In genomic region chr1:230246551-230246950, GRCh38 we compare ENCODE assay signal across 17 cellular contexts.
DNase-seq lines count a peak whose midpoint lies in the region; ATAC-seq and TF ChIP-seq lines count a peak whose summit lies in the region.
"Had no signal": no experiment of that assay in that cellular context is flagged by ENCODE, and none has a peak within 500 bp of the region (broad histone marks: within the 10 kb centered on the region; RNA-seq: fewer than 3 reads in every experiment).

No MANE protein-coding gene starts in this region.

- intact Hi-C loops in tibial artery (cut with DNase I; ENCODE audit: low total_unique reads), result no loop called here
- intact Hi-C loops in A673 (cut with micrococcal nuclease; ENCODE audit: unreplicated experiment), result no loop called here

- H3K27ac ChIP-seq in tibial artery (peak overlapping the region; percentile 75 to 83), A673 (ENCODE audit: low read depth, low read length, poor library complexity, severe bottlenecking) (no peak overlapping the region)

- no peaks in the 10 kb centered on the region for H3K4me1 Mint-ChIP-seq in glutamatergic neuron (ENCODE audit: low read depth, unreplicated experiment)

- no TSS peak for BruUV-seq in A673 (replicated peaks; lab: Mats Ljungman, UMichigan)

- H3K9me3 ChIP-seq in tibial artery (no peaks in the 10 kb centered on the region), A673 (ENCODE audit: low read depth, low read length, poor library complexity, severe bottlenecking) (no peaks in the 10 kb centered on the region)

- no peak for TF ChIP-seq CTCF in glutamatergic neuron (IDR thresholded peaks at IDR 0.05; ENCODE audit: partially characterized antibody, unreplicated experiment)
- TF ChIP-seq CTCF in tibial artery (IDR thresholded peaks at IDR 0.05), result no peak
- no peak for TF ChIP-seq CTCF in A673 (conservative IDR thresholded peaks at IDR 0.05; ENCODE audit: low read depth, low read length)

- H3K36me3 ChIP-seq in tibial artery, result peaks cover 4 to 45% (median 19%) of the 10 kb centered on the region in 3 donors
- H3K36me3 ChIP-seq in A673 (ENCODE audit: insufficient read depth, low read length, poor library complexity, severe bottlenecking), result peaks cover 9% of the 10 kb centered on the region

- H3K9me3 Mint-ChIP-seq in activated naive CD4-positive, alpha-beta T cell treated with anti-CD3 and anti-CD28 coated beads, Interleukin-2, amount 50 U/mL, for 72 hours, result no peaks in the 10 kb centered on the region
- H3K9me3 Mint-ChIP-seq in glutamatergic neuron (ENCODE audit: unreplicated experiment), result peaks cover 4% of the 10 kb centered on the region
- H3K9me3 Mint-ChIP-seq: HFFc6 had no signal

- H3K27me3 Mint-ChIP-seq in glutamatergic neuron (ENCODE audit: unreplicated experiment), result peaks cover 9% of the 10 kb centered on the region

- peak overlapping the region; percentile 19 to 70 for H3K27ac Mint-ChIP-seq in activated naive CD4-positive, alpha-beta T cell treated with anti-CD3 and anti-CD28 coated beads, Interleukin-2, amount 50 U/mL, for 72 hours
- peak overlapping the region; percentile 50 for H3K27ac Mint-ChIP-seq in glutamatergic neuron (ENCODE audit: unreplicated experiment)
- H3K27ac Mint-ChIP-seq: HFFc6 had no signal

- peaks cover 30 to 48% of the 10 kb centered on the region in 2 donors for H3K36me3 Mint-ChIP-seq in activated naive CD4-positive, alpha-beta T cell treated with anti-CD3 and anti-CD28 coated beads, Interleukin-2, amount 50 U/mL, for 72 hours
- peaks cover 4% of the 10 kb centered on the region for H3K36me3 Mint-ChIP-seq in glutamatergic neuron (ENCODE audit: unreplicated experiment)

- ATAC-seq in activated naive CD4-positive, alpha-beta T cell treated with anti-CD3 and anti-CD28 coated beads, Interleukin-2, amount 50 U/mL, for 72 hours, result no peak

- DNase-seq in activated naive CD4-positive, alpha-beta T cell treated with anti-CD3 and anti-CD28 coated beads, Interleukin-2, amount 50 U/mL, for 72 hours (ENCODE audit: low spot score in 2 of 2), result no peak
- no peak for DNase-seq in activated naive CD4-positive, alpha-beta T cell treated with Interleukin-2 at 50 U/mL for 16 hours
- DNase-seq in SW480 (ENCODE audit: low spot score) (peak; percentile 33), glutamatergic neuron (no peak), tibial artery (no peak), DMS79 treated with DMSO at 0.1 percent for 48 hours (lab: John Stamatoyannopoulos, UW) (no peak), A673 (ENCODE audit: low spot score) (no peak)
- DNase-seq: ACHN, AML-193, COR-L47, DMS153, HFFc6, Karpas-422, NCI-H1105, NCI-H1694, NCI-H226, NCI-H524 treated with DMSO at 0.1 percent for 48 hours had no signal

- H3K4me1 ChIP-seq in tibial artery, result peaks cover 5 to 56% (median 33%) of the 10 kb centered on the region in 4 donors
- no peaks in the 10 kb centered on the region for H3K4me1 ChIP-seq in A673 (ENCODE audit: insufficient read depth, low read length, poor library complexity, severe bottlenecking)

- CTCF ChIA-PET in A673 (lab: Charles Lee), result no interaction called here

- H3K27me3 ChIP-seq in tibial artery, result no peaks in the 10 kb centered on the region
- no peaks in the 10 kb centered on the region for H3K27me3 ChIP-seq in A673 (replicated peaks; ENCODE audit: insufficient read depth, low read depth, low read length, poor library complexity)

- POLR2A ChIA-PET in A673 (lab: Charles Lee; ENCODE audit: low non-redundant PET), result no interaction called here

- H3K4me3 ChIP-seq in tibial artery, result no peak overlapping the region
- H3K4me3 ChIP-seq in A673 (ENCODE audit: low read depth, low read length, poor library complexity, severe bottlenecking), result no peak overlapping the region

- no peak overlapping the region for H3K4me3 Mint-ChIP-seq in glutamatergic neuron (ENCODE audit: unreplicated experiment)
- H3K4me3 Mint-ChIP-seq: HFFc6 had no signal
